Comparison of ENCODE assay signal across 29 cellular contexts in genomic region chr18:11880586-11881304, GRCh38. TPM values are rescaled to one million over a fixed set of nuclear protein-coding genes. Genes with fewer than 3 reads are reported as not detected.
DNase-seq lines count a peak whose midpoint lies in the region; ATAC-seq, FAIRE-seq and TF ChIP-seq lines count a peak whose summit lies in the region.
"Had no signal": no experiment of that assay in that cellular context is flagged by ENCODE, and none has a peak within 500 bp of the region (broad histone marks: within the 10 kb centered on the region; RNA-seq: fewer than 3 reads in every experiment).

No MANE protein-coding gene starts in this region.

- WGBS in HepG2 (ENCODE audit: low lambda C conversion rate): 95% methylated on average over 15 of the region's 30 CpGs
- WGBS in right lobe of liver (ENCODE audit: insufficient coverage, low coverage, low lambda C conversion rate, missing lambda C conversion rate): 92% methylated on average over 9 of the region's 30 CpGs
- WGBS in mesendoderm (ENCODE audit: extremely low coverage, insufficient coverage, low lambda C conversion rate): no CpG with 5 or more reads among the region's 30 CpGs

- H2BK120ac ChIP-seq in mesendoderm (ENCODE audit: low read depth, low read length): no peak overlapping the region

- no peak for DNase-seq in HepG2 (ENCODE audit: low spot score)
- no peak for DNase-seq in right lobe of liver
- DNase-seq in activated B cell treated with CpG ODN at 0.5 μM for 24 hours: no peak
- DNase-seq in mesendoderm: peak; percentile 71
- DNase-seq in urothelium cell line (ENCODE audit: low spot score): no peak
- DNase-seq in natural killer cell: no peak
- no peak for DNase-seq in mucosa of descending colon
- no peak for DNase-seq in T-helper 9 cell
- DNase-seq: activated CD4-positive, alpha-beta T cell treated with anti-CD3 and anti-CD28 coated beads for 36 hours; activated effector memory CD4-positive, alpha-beta T cell treated with Interleukin-2 at 50 U/mL for 16 hours; activated T-cell treated with anti-CD3 and anti-CD28 coated beads for 4 hours; AML-193; CD8-positive, alpha-beta memory T cell; central memory CD4-positive, alpha-beta T cell; DMS153; Kasumi-1; midbrain; NCI-H524; ovary; SIG-M5; stimulated activated CD4-positive, alpha-beta T cell treated with anti-CD3 and anti-CD28 coated beads, Interleukin-2, amount 100 ng/mL, for 24 hours; trophoblast cell had no signal

- H3K27ac ChIP-seq in HepG2 (ENCODE audit: extremely low read length, insufficient read depth, low read length): no peak overlapping the region
- no peak overlapping the region for H3K27ac ChIP-seq in right lobe of liver
- no peak overlapping the region for H3K27ac ChIP-seq in mesendoderm (ENCODE audit: low read depth, low read length)
- H3K27ac ChIP-seq: A549, ovary had no signal

- H4K5ac ChIP-seq in mesendoderm (ENCODE audit: low read length): no peak overlapping the region

- no peak overlapping the region for H2BK15ac ChIP-seq in mesendoderm (replicated peaks; ENCODE audit: low read depth)

- H3K4me1 ChIP-seq in HepG2 (ENCODE audit: insufficient read depth, low read length) (peaks cover 29% of the 10 kb centered on the region), right lobe of liver (peaks cover 0 to 11% (median 4%) of the 10 kb centered on the region in 4 donors), mesendoderm (ENCODE audit: control insufficient read depth, low read depth, low read length) (no peaks in the 10 kb centered on the region), mucosa of descending colon (ENCODE audit: low read depth) (peaks cover 13% of the 10 kb centered on the region)
- H3K4me1 ChIP-seq: A549 had no signal

- no peaks in the 10 kb centered on the region for H3K79me2 ChIP-seq in HepG2 (ENCODE audit: insufficient read depth, low read length)
- H3K79me2 ChIP-seq in mesendoderm (ENCODE audit: control insufficient read depth, insufficient read depth, low read length): no peaks in the 10 kb centered on the region

- no peaks in the 10 kb centered on the region for H3K9me3 Mint-ChIP-seq in activated B cell treated with CpG ODN at 0.5 μM for 24 hours
- no peaks in the 10 kb centered on the region for H3K9me3 Mint-ChIP-seq in natural killer cell
- H3K9me3 Mint-ChIP-seq: CD8-positive, alpha-beta memory T cell; natural killer cell treated with Interleukin-12 subunit alpha and Interleukin-12 subunit beta and Interleukin-15 and Interleukin-18, amount 100 ng/mL, for 72 hours had no signal

- H3K4me3 Mint-ChIP-seq in activated B cell treated with CpG ODN at 0.5 μM for 24 hours (no peak overlapping the region), natural killer cell (no peak overlapping the region)
- H3K4me3 Mint-ChIP-seq: activated CD4-positive, alpha-beta T cell treated with anti-CD3 and anti-CD28 coated beads for 36 hours; activated naive CD8-positive, alpha-beta T cell; CD8-positive, alpha-beta memory T cell; natural killer cell treated with Interleukin-12 subunit alpha and Interleukin-12 subunit beta and Interleukin-15 and Interleukin-18, amount 100 ng/mL, for 72 hours had no signal

- no peak overlapping the region for H3K56ac ChIP-seq in mesendoderm (ENCODE audit: low read length)

- no peak for TF ChIP-seq RAD21 in HepG2 (CRISPR knock-in tag; IDR thresholded peaks at IDR 0.05)

- ATAC-seq in HepG2: no peak
- ATAC-seq in right lobe of liver: no peak
- no peak for ATAC-seq in activated B cell treated with CpG ODN at 0.5 μM for 24 hours (ENCODE audit: low read depth)
- no peak for ATAC-seq in natural killer cell
- ATAC-seq in mucosa of descending colon: no peak
- ATAC-seq: A549; activated CD4-positive, alpha-beta T cell treated with anti-CD3 and anti-CD28 coated beads for 36 hours; left lobe of liver; Panc1 had no signal

- TF ChIP-seq POLR2A in HepG2 (IDR thresholded peaks at IDR 0.05; ENCODE audit: insufficient read depth in 1 of 2, low read depth in 2 of 2, low read length in 2 of 2) (no peak), right lobe of liver (IDR thresholded peaks at IDR 0.05) (no peak)

- no peaks in the 10 kb centered on the region for H3K27me3 ChIP-seq in HepG2 (ENCODE audit: control insufficient read depth in 1 of 2, insufficient read depth in 2 of 2, low read length in 2 of 2)
- H3K27me3 ChIP-seq in right lobe of liver: no peaks in the 10 kb centered on the region
- H3K27me3 ChIP-seq in mesendoderm (ENCODE audit: insufficient read depth, low read length, poor library complexity): no peaks in the 10 kb centered on the region
- H3K27me3 ChIP-seq: ovary had no signal

- H2BK5ac ChIP-seq in mesendoderm (ENCODE audit: low read length): no peak overlapping the region

- H3K9me3 ChIP-seq in HepG2 (ENCODE audit: low read length) (no peaks in the 10 kb centered on the region), right lobe of liver (no peaks in the 10 kb centered on the region), mucosa of descending colon (no peaks in the 10 kb centered on the region)
- H3K9me3 ChIP-seq: A549, ovary had no signal

- H3K36me3 Mint-ChIP-seq in activated B cell treated with CpG ODN at 0.5 μM for 24 hours (ENCODE audit: low read depth): peaks cover 22% of the 10 kb centered on the region
- no peaks in the 10 kb centered on the region for H3K36me3 Mint-ChIP-seq in natural killer cell
- H3K36me3 Mint-ChIP-seq: activated naive CD8-positive, alpha-beta T cell had no signal

- H3K4me3 ChIP-seq in HepG2 (replicated peaks in 1 of 3; ENCODE audit: insufficient read depth in 1 of 3, low read depth in 2 of 3, low read length in 3 of 3): no peak overlapping the region
- H3K4me3 ChIP-seq in right lobe of liver: no peak overlapping the region
- no peak overlapping the region for H3K4me3 ChIP-seq in mesendoderm (ENCODE audit: low read length)
- H3K4me3 ChIP-seq in mucosa of descending colon: no peak overlapping the region
- H3K4me3 ChIP-seq: A549, ovary, smooth muscle cell had no signal

- FAIRE-seq in HepG2 (lab: Jason Lieb, UNC) (no peak), urothelium cell line (lab: Jason Lieb, UNC) (peak; percentile 56)
- FAIRE-seq: A549, astrocyte had no signal

- no peak overlapping the region for H3K4ac ChIP-seq in mesendoderm (ENCODE audit: low read depth, low read length)

- no peak overlapping the region for H3K9ac ChIP-seq in HepG2 (ENCODE audit: insufficient read depth, low read depth, low read length)
- H3K9ac ChIP-seq in mesendoderm (ENCODE audit: low read length): no peak overlapping the region

- in situ Hi-C loops in HepG2 (cut with HindIII; ENCODE audit: extremely low pct_ligation_motif_present, low pct_unique_long_range_greater_than_20kb): no loop called here

- no peaks in the 10 kb centered on the region; a peak in 1 of 5 replicates for H3K36me3 ChIP-seq in HepG2 (replicated peaks in 1 of 2; ENCODE audit: control insufficient read depth in 1 of 2, insufficient read depth in 2 of 2, low read length in 2 of 2)
- H3K36me3 ChIP-seq in right lobe of liver: peaks cover 0 to 5% (median 0%) of the 10 kb centered on the region in 4 donors
- peaks cover 1% of the 10 kb centered on the region for H3K36me3 ChIP-seq in mesendoderm (ENCODE audit: control insufficient read depth, insufficient read depth, low read length)
- no peaks in the 10 kb centered on the region for H3K36me3 ChIP-seq in mucosa of descending colon (ENCODE audit: low read depth)
- H3K36me3 ChIP-seq: ovary had no signal

- H4K20me1 ChIP-seq in HepG2 (ENCODE audit: insufficient read depth, low read length): no peaks in the 10 kb centered on the region

- no peak overlapping the region for H2AK5ac ChIP-seq in mesendoderm (ENCODE audit: low read length)

- intact Hi-C loops in HepG2 (cut with micrococcal nuclease; ENCODE audit: unreplicated experiment): no loop called here
- intact Hi-C loops in right lobe of liver (cut with DNase I): no loop called here
- intact Hi-C loops in activated B cell treated with CpG ODN at 0.5 μM for 24 hours (cut with micrococcal nuclease): no loop called here
- intact Hi-C loops in natural killer cell (cut with micrococcal nuclease): no loop called here
- intact Hi-C loops in mucosa of descending colon (cut with DNase I, micrococcal nuclease): no loop called here

- H3K4me2 ChIP-seq in HepG2 (ENCODE audit: low read depth, low read length) (no peak overlapping the region), mesendoderm (ENCODE audit: low read length) (no peak overlapping the region)
- H3K4me2 ChIP-seq: A549, smooth muscle cell had no signal

- no peak for TF ChIP-seq EP300 in HepG2 (IDR thresholded peaks at IDR 0.05; ENCODE audit: low read depth in 2 of 2, low read length in 2 of 2)
- no peak for TF ChIP-seq EP300 in HepG2 (CRISPR knock-in tag; IDR thresholded peaks at IDR 0.05; ENCODE audit: borderline replicate concordance)

- POLR2A ChIA-PET in HepG2 (lab: Yijun Ruan, JAX) (no interaction called here), activated B cell treated with CpG ODN at 0.5 μM for 24 hours (lab: Charles Lee) (interaction anchor here (1.5 to 1.7 kb wide), 2 partner anchors 29 to 30 kb away, joined by 5 to 8 read pairs; no protein-coding TSS in a partner anchor)

- no peak overlapping the region for H3K23ac ChIP-seq in mesendoderm (ENCODE audit: low read length)

- no TSS peak for BruUV-seq in HepG2 (replicated peaks; lab: Mats Ljungman, UMichigan)

- H3K18ac ChIP-seq in mesendoderm (ENCODE audit: low read length): no peak overlapping the region

- CTCF ChIA-PET in HepG2 (lab: Yijun Ruan, JAX; ENCODE audit: low intra/inter-chr PET ratio, low total read pairs) (no interaction called here), activated B cell treated with CpG ODN at 0.5 μM for 24 hours (lab: Charles Lee) (interaction anchor here (1.3 kb wide), 1 partner anchor 57 kb away, joined by 3 read pairs; no protein-coding TSS in a partner anchor)

- no peaks in the 10 kb centered on the region for H3K27me3 Mint-ChIP-seq in activated B cell treated with CpG ODN at 0.5 μM for 24 hours
- no peaks in the 10 kb centered on the region for H3K27me3 Mint-ChIP-seq in natural killer cell (ENCODE audit: low read depth in 2 of 2)
- H3K27me3 Mint-ChIP-seq: activated CD4-positive, alpha-beta T cell treated with anti-CD3 and anti-CD28 coated beads for 36 hours; activated naive CD8-positive, alpha-beta T cell; CD8-positive, alpha-beta memory T cell; natural killer cell treated with Interleukin-12 subunit alpha and Interleukin-12 subunit beta and Interleukin-15 and Interleukin-18, amount 100 ng/mL, for 72 hours had no signal

- no peaks in the 10 kb centered on the region for H3K79me1 ChIP-seq in mesendoderm (ENCODE audit: low read length)

- no peak overlapping the region for H2AFZ ChIP-seq in HepG2 (ENCODE audit: low read length)

- no peak overlapping the region for H4K8ac ChIP-seq in mesendoderm (ENCODE audit: low read depth, low read length)

- TF ChIP-seq CTCF in HepG2 (CRISPR knock-in tag; IDR thresholded peaks at IDR 0.05) (no peak), right lobe of liver (IDR thresholded peaks at IDR 0.05) (no peak), activated B cell treated with CpG ODN at 0.5 μM for 24 hours (IDR thresholded peaks at IDR 0.05) (no peak), natural killer cell (IDR thresholded peaks at IDR 0.05) (no peak), mucosa of descending colon (IDR thresholded peaks at IDR 0.05) (no peak)

- H3K27ac Mint-ChIP-seq in activated B cell treated with CpG ODN at 0.5 μM for 24 hours (peak overlapping the region; percentile 46), natural killer cell (no peak overlapping the region)
- H3K27ac Mint-ChIP-seq: activated CD4-positive, alpha-beta T cell treated with anti-CD3 and anti-CD28 coated beads for 36 hours; activated naive CD8-positive, alpha-beta T cell; CD8-positive, alpha-beta memory T cell; natural killer cell treated with Interleukin-12 subunit alpha and Interleukin-12 subunit beta and Interleukin-15 and Interleukin-18, amount 100 ng/mL, for 72 hours had no signal

- H3K4me1 Mint-ChIP-seq in activated B cell treated with CpG ODN at 0.5 μM for 24 hours: peaks cover 48% of the 10 kb centered on the region
- peaks cover 0 to 8% of the 10 kb centered on the region in 2 donors for H3K4me1 Mint-ChIP-seq in natural killer cell
- H3K4me1 Mint-ChIP-seq: activated CD4-positive, alpha-beta T cell treated with anti-CD3 and anti-CD28 coated beads for 36 hours; CD8-positive, alpha-beta memory T cell had no signal

RNA-seq across cellular contexts. Expression of gene MPPE1, which starts 27.4 kb away (rescaled TPM):
- 5.4 and 11.9 TPM in 2 replicates for total RNA-seq in HepG2 (2016; rRNA removed; fragmentation: Illumina TruSeq; extraction: Trizol)
- total RNA-seq in HepG2 (2016; cell fraction: cytosol; rRNA removed; fragmentation: Illumina TruSeq; extraction: Trizol; ENCODE audit: low read depth): 9.1 and 12.1 TPM in 2 replicates
- total RNA-seq in HepG2 (2016; cell fraction: insoluble cytoplasmic fraction; rRNA removed; fragmentation: Illumina TruSeq; extraction: Trizol): 3.6 and 11.9 TPM in 2 replicates
- total RNA-seq in HepG2 (2016; cell fraction: membrane; rRNA removed; fragmentation: Illumina TruSeq; extraction: Trizol): 7.1 and 10.4 TPM in 2 replicates
- total RNA-seq in HepG2 (2016; cell fraction: nucleus; rRNA removed; fragmentation: Illumina TruSeq; extraction: Trizol): 19.6 and 20.7 TPM in 2 replicates
- polyA plus RNA-seq in HepG2 (2011; rRNA removed): 9.6 and 10.6 TPM in 2 replicates
- 5.0 and 6.2 TPM in 2 replicates for polyA plus RNA-seq in HepG2 (2011; cell fraction: cytosol; rRNA removed)
- polyA plus RNA-seq in HepG2 (2011; cell fraction: nucleus; rRNA removed): 18.2 and 19.2 TPM in 2 replicates
- 6.4 and 7.1 TPM in 2 replicates for polyA plus RNA-seq in HepG2 (2012)
- polyA plus RNA-seq in HepG2 (2016; cell fraction: cytosol; fragmentation: Illumina TruSeq; extraction: Trizol; ENCODE audit: low read depth): 14.6 and 22.2 TPM in 2 replicates
- polyA plus RNA-seq in HepG2 (2016; cell fraction: insoluble cytoplasmic fraction; fragmentation: Illumina TruSeq; extraction: Trizol; ENCODE audit: low read depth): 4.6 and 6.6 TPM in 2 replicates
- 8.0 and 12.4 TPM in 2 replicates for polyA plus RNA-seq in HepG2 (2016; cell fraction: membrane; fragmentation: Illumina TruSeq; extraction: Trizol; ENCODE audit: low read depth)
- 31.1 and 36.4 TPM in 2 replicates for polyA plus RNA-seq in HepG2 (2016; cell fraction: nucleus; fragmentation: Illumina TruSeq; extraction: Trizol; ENCODE audit: insufficient read depth, low read depth)
- polyA minus RNA-seq in HepG2 (2011; rRNA and poly(A)+ RNA removed; ENCODE audit: low replicate concordance): 8.2 and 19.5 TPM in 2 replicates
- polyA minus RNA-seq in HepG2 (2011; cell fraction: cytosol; rRNA and poly(A)+ RNA removed): 3.4 and 4.1 TPM in 2 replicates
- polyA minus RNA-seq in HepG2 (2011; cell fraction: nucleus; rRNA and poly(A)+ RNA removed): 21.0 and 21.2 TPM in 2 replicates
- total RNA-seq in right lobe of liver: 10 to 100 TPM; 23.2 to 40.9 (median 30.7) TPM
- total RNA-seq in activated B cell treated with CpG ODN at 0.5 μM for 24 hours: 39.0 and 52.9 TPM in 2 replicates
- polyA plus RNA-seq in mesendoderm (2013, experiment 1 of 2): 6.4 TPM
- 5.0 TPM for polyA plus RNA-seq in mesendoderm (2013, experiment 2 of 2)
- 100 to 1,000 TPM in 2 of 3 donors, 10 to 100 TPM in 1; 98.3 to 110 (median 105) TPM for total RNA-seq in natural killer cell
- total RNA-seq in mucosa of descending colon: 100 to 1,000 TPM in 1 of 3 donors, 10 to 100 TPM in 2; 56.7 to 103 (median 68.8) TPM

RNA-seq across cellular contexts. Expression of gene CHMP1B, which starts 29.5 kb away (rescaled TPM):
- total RNA-seq in HepG2 (2016; rRNA removed; fragmentation: Illumina TruSeq; extraction: Trizol): 18.8 and 24.0 TPM in 2 replicates
- 4.1 TPM in 2 replicates for total RNA-seq in HepG2 (2016; cell fraction: cytosol; rRNA removed; fragmentation: Illumina TruSeq; extraction: Trizol; ENCODE audit: low read depth)
- total RNA-seq in HepG2 (2016; cell fraction: insoluble cytoplasmic fraction; rRNA removed; fragmentation: Illumina TruSeq; extraction: Trizol): 18.9 and 22.7 TPM in 2 replicates
- total RNA-seq in HepG2 (2016; cell fraction: membrane; rRNA removed; fragmentation: Illumina TruSeq; extraction: Trizol): 8.7 and 9.1 TPM in 2 replicates
- 15.1 and 15.2 TPM in 2 replicates for total RNA-seq in HepG2 (2016; cell fraction: nucleus; rRNA removed; fragmentation: Illumina TruSeq; extraction: Trizol)
- polyA plus RNA-seq in HepG2 (2011; rRNA removed): 19.1 and 20.2 TPM in 2 replicates
- polyA plus RNA-seq in HepG2 (2011; cell fraction: cytosol; rRNA removed): 19.1 and 22.1 TPM in 2 replicates
- 6.4 and 8.0 TPM in 2 replicates for polyA plus RNA-seq in HepG2 (2011; cell fraction: nucleus; rRNA removed)
- polyA plus RNA-seq in HepG2 (2012): 23.0 and 26.4 TPM in 2 replicates
- 2.7 and 2.9 TPM in 2 replicates for polyA plus RNA-seq in HepG2 (2016; cell fraction: cytosol; fragmentation: Illumina TruSeq; extraction: Trizol; ENCODE audit: low read depth)
- 29.6 and 30.5 TPM in 2 replicates for polyA plus RNA-seq in HepG2 (2016; cell fraction: insoluble cytoplasmic fraction; fragmentation: Illumina TruSeq; extraction: Trizol; ENCODE audit: low read depth)
- polyA plus RNA-seq in HepG2 (2016; cell fraction: membrane; fragmentation: Illumina TruSeq; extraction: Trizol; ENCODE audit: low read depth): 5.7 and 6.2 TPM in 2 replicates
- 21.5 and 22.8 TPM in 2 replicates for polyA plus RNA-seq in HepG2 (2016; cell fraction: nucleus; fragmentation: Illumina TruSeq; extraction: Trizol; ENCODE audit: insufficient read depth, low read depth)
- polyA minus RNA-seq in HepG2 (2011; rRNA and poly(A)+ RNA removed; ENCODE audit: low replicate concordance): 15.1 and 30.4 TPM in 2 replicates
- polyA minus RNA-seq in HepG2 (2011; cell fraction: cytosol; rRNA and poly(A)+ RNA removed): 11.8 and 14.1 TPM in 2 replicates
- polyA minus RNA-seq in HepG2 (2011; cell fraction: nucleus; rRNA and poly(A)+ RNA removed): 12.7 and 15.6 TPM in 2 replicates
- 10 to 100 TPM; 13.5 to 22.4 (median 18.2) TPM for total RNA-seq in right lobe of liver
- total RNA-seq in activated B cell treated with CpG ODN at 0.5 μM for 24 hours: 28.5 and 29.4 TPM in 2 replicates
- polyA plus RNA-seq in mesendoderm (2013, experiment 1 of 2): 35.3 TPM
- 36.3 TPM for polyA plus RNA-seq in mesendoderm (2013, experiment 2 of 2)
- 100 to 1,000 TPM in 2 of 3 donors, 10 to 100 TPM in 1; 99.4 to 132 (median 110) TPM for total RNA-seq in natural killer cell
- total RNA-seq in mucosa of descending colon: 10 to 100 TPM; 60.9 to 88.3 (median 66.7) TPM
